In the genomic region with DNA sequence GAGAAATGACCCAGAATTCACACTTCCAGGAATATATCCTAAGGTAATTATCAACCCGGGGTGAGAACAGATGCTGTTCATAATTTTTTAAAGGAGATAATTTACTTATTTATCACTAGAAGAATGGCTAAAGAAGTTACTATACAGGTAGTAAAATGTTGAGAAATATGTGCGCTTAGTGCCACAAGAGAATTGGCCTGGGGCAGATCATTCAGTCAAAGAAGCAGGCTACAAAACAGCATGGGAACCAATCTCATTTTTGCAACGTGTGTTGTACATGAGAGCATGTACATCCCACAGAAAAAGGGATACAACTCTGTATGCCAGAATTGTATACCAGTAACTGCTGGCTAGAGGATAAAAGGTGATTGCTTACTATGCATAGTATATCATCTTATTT, we compare ENCODE assay signal across 2 cellular contexts.
TF ChIP-seq lines count a peak whose summit lies in the region.

No MANE protein-coding gene starts in this region.

TF ChIP-seq in SK-N-SH, 30 proteins besides CTCF, POLR2A, EP300 and RAD21 (continued from another document):
- TF ChIP-seq, protein P1, sequence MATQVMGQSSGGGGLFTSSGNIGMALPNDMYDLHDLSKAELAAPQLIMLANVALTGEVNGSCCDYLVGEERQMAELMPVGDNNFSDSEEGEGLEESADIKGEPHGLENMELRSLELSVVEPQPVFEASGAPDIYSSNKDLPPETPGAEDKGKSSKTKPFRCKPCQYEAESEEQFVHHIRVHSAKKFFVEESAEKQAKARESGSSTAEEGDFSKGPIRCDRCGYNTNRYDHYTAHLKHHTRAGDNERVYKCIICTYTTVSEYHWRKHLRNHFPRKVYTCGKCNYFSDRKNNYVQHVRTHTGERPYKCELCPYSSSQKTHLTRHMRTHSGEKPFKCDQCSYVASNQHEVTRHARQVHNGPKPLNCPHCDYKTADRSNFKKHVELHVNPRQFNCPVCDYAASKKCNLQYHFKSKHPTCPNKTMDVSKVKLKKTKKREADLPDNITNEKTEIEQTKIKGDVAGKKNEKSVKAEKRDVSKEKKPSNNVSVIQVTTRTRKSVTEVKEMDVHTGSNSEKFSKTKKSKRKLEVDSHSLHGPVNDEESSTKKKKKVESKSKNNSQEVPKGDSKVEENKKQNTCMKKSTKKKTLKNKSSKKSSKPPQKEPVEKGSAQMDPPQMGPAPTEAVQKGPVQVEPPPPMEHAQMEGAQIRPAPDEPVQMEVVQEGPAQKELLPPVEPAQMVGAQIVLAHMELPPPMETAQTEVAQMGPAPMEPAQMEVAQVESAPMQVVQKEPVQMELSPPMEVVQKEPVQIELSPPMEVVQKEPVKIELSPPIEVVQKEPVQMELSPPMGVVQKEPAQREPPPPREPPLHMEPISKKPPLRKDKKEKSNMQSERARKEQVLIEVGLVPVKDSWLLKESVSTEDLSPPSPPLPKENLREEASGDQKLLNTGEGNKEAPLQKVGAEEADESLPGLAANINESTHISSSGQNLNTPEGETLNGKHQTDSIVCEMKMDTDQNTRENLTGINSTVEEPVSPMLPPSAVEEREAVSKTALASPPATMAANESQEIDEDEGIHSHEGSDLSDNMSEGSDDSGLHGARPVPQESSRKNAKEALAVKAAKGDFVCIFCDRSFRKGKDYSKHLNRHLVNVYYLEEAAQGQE (IDR thresholded peaks at IDR 0.05; ENCODE audit: low read depth, low read length) = no peak
- TF ChIP-seq ELF1 (IDR thresholded peaks at IDR 0.05) (no peak), MXI1 (IDR thresholded peaks at IDR 0.05; ENCODE audit: low read depth, low read length) (no peak), TCF12 (IDR thresholded peaks at IDR 0.05) (no peak), TEAD4 (IDR thresholded peaks at IDR 0.05; ENCODE audit: borderline replicate concordance, insufficient read depth) (no peak), SIN3A (IDR thresholded peaks at IDR 0.05; ENCODE audit: borderline replicate concordance, low read depth, low read length) (no peak), CHD2 (IDR thresholded peaks at IDR 0.05; ENCODE audit: low read length, partially characterized antibody) (no peak), ZBTB33 (IDR thresholded peaks at IDR 0.05; ENCODE audit: borderline replicate concordance, low read depth) (no peak), RXRA (IDR thresholded peaks at IDR 0.05; ENCODE audit: borderline replicate concordance, low read depth) (no peak), FOXM1 (IDR thresholded peaks at IDR 0.05; ENCODE audit: low read depth) (no peak), FOXJ3 (CRISPR knock-in tag; IDR thresholded peaks at IDR 0.05) (no peak), NRF1 (IDR thresholded peaks at IDR 0.05; ENCODE audit: low read depth, low read length) (no peak), USF2 (IDR thresholded peaks at IDR 0.05; ENCODE audit: borderline replicate concordance, low read depth, low read length) (no peak)
- TF ChIP-seq, protein P2, sequence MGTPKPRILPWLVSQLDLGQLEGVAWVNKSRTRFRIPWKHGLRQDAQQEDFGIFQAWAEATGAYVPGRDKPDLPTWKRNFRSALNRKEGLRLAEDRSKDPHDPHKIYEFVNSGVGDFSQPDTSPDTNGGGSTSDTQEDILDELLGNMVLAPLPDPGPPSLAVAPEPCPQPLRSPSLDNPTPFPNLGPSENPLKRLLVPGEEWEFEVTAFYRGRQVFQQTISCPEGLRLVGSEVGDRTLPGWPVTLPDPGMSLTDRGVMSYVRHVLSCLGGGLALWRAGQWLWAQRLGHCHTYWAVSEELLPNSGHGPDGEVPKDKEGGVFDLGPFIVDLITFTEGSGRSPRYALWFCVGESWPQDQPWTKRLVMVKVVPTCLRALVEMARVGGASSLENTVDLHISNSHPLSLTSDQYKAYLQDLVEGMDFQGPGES (IDR thresholded peaks at IDR 0.05; ENCODE audit: low read depth, low read length) = no peak

TF ChIP-seq in SK-N-SH treated with all-trans-retinoic acid at 6 μM for 48 hours, 23 proteins besides CTCF, POLR2A, EP300 and RAD21:
- TF ChIP-seq, protein P3, sequence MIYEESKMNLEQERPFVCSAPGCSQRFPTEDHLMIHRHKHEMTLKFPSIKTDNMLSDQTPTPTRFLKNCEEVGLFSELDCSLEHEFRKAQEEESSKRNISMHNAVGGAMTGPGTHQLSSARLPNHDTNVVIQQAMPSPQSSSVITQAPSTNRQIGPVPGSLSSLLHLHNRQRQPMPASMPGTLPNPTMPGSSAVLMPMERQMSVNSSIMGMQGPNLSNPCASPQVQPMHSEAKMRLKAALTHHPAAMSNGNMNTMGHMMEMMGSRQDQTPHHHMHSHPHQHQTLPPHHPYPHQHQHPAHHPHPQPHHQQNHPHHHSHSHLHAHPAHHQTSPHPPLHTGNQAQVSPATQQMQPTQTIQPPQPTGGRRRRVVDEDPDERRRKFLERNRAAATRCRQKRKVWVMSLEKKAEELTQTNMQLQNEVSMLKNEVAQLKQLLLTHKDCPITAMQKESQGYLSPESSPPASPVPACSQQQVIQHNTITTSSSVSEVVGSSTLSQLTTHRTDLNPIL (CRISPR knock-in tag; IDR thresholded peaks at IDR 0.05; ENCODE audit: low read depth) = no peak
- no peak for TF ChIP-seq RARB (CRISPR knock-in tag; IDR thresholded peaks at IDR 0.05)
TF ChIP-seq in SK-N-SH treated with all-trans-retinoic acid at 6 μM for 48 hours: peak in this region for 0.
